ENCODE assay signal across 10 cellular contexts in the genomic region with DNA sequence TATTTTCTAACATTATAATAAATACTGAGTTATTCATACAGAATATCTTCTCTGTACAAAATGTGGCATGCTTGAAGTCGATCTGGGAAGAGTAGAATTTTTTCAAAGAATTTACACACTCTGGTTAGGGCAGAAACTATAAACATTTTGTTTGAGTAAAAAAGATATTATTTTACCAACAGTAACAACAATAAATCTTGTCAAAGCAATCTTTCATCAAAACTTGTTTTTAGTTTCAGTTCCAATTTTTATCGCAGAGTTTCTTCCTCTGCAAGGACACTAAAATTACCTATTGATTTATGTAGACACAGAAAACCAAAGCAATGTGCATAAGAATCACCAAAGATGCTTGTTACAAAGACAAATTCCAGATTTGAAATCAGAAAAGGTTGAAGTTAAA.
A peak's percentile ranks its signal among the peaks of the same experiment; 100 is the strongest.
DNase-seq lines count a peak whose midpoint lies in the region; ATAC-seq and TF ChIP-seq lines count a peak whose summit lies in the region.
"Had no signal": no experiment of that assay in that cellular context is flagged by ENCODE, and none has a peak within 500 bp of the region (broad histone marks: within the 10 kb centered on the region; RNA-seq: fewer than 3 reads in every experiment).

No MANE protein-coding gene starts in this region.

- H3K27me3 ChIP-seq in thoracic aorta (replicated peaks; ENCODE audit: insufficient read depth), result no peaks in the 10 kb centered on the region
- H3K27me3 ChIP-seq: breast epithelium had no signal

- H3K27ac ChIP-seq in thoracic aorta, result no peak overlapping the region
- H3K27ac ChIP-seq: breast epithelium had no signal

- H3K36me3 ChIP-seq in thoracic aorta, result no peaks in the 10 kb centered on the region
- H3K36me3 ChIP-seq: breast epithelium had no signal

- peak overlapping the region; percentile 7 for H3K4me3 ChIP-seq in thoracic aorta
- H3K4me3 ChIP-seq: breast epithelium had no signal

- peaks cover 3% of the 10 kb centered on the region for H3K27me3 Mint-ChIP-seq in activated naive CD4-positive, alpha-beta T cell treated with anti-CD3 and anti-CD28 coated beads, Interleukin-2, amount 50 U/mL, for 24 hours
- peaks cover 9% of the 10 kb centered on the region for H3K27me3 Mint-ChIP-seq in T-helper 2 cell treated with Interferon-gamma antibody and Interleukin-4, amounts not matched to agents 5 μg/mL and 100 μg/mL, for 36 hours (ENCODE audit: low read depth)

- no peaks in the 10 kb centered on the region for H3K4me1 ChIP-seq in thoracic aorta (ENCODE audit: control insufficient read depth in 1 of 2, low read depth in 2 of 2)
- H3K4me1 ChIP-seq: breast epithelium had no signal

- H3K9me3 Mint-ChIP-seq in activated naive CD4-positive, alpha-beta T cell treated with anti-CD3 and anti-CD28 coated beads, Interleukin-2, amount 50 U/mL, for 24 hours, result no peaks in the 10 kb centered on the region
- no peaks in the 10 kb centered on the region for H3K9me3 Mint-ChIP-seq in activated naive CD4-positive, alpha-beta T cell treated with anti-CD3 and anti-CD28 coated beads, Interleukin-2, amount 50 U/mL, for 72 hours
- no peaks in the 10 kb centered on the region for H3K9me3 Mint-ChIP-seq in T-helper 2 cell treated with Interferon-gamma antibody and Interleukin-4, amounts not matched to agents 5 μg/mL and 100 μg/mL, for 36 hours

- no peak for DNase-seq in activated naive CD4-positive, alpha-beta T cell treated with anti-CD3 and anti-CD28 coated beads, Interleukin-2, amount 50 U/mL, for 72 hours (ENCODE audit: low spot score in 2 of 2)
- no peak for DNase-seq in T-helper 2 cell treated with Interferon-gamma antibody and Interleukin-4, amounts not matched to agents 5 μg/mL and 100 μg/mL, for 36 hours (ENCODE audit: low spot score)
- DNase-seq in thoracic aorta (ENCODE audit: low spot score), result no peak
- DNase-seq in islet precursor cell, result no peak
- no peak for DNase-seq in GF-D8 (lab: John Stamatoyannopoulos, UW)
- DNase-seq in GM10248 (ENCODE audit: extremely low spot score), result no peak
- DNase-seq: NCI-H1092 treated with DMSO at 0.1 percent for 48 hours had no signal

- H3K4me1 Mint-ChIP-seq in activated naive CD4-positive, alpha-beta T cell treated with anti-CD3 and anti-CD28 coated beads, Interleukin-2, amount 50 U/mL, for 24 hours, result peaks cover 25% of the 10 kb centered on the region
- peaks cover 30% of the 10 kb centered on the region for H3K4me1 Mint-ChIP-seq in T-helper 2 cell treated with Interferon-gamma antibody and Interleukin-4, amounts not matched to agents 5 μg/mL and 100 μg/mL, for 36 hours (ENCODE audit: low read depth)

- H3K36me3 Mint-ChIP-seq in activated naive CD4-positive, alpha-beta T cell treated with anti-CD3 and anti-CD28 coated beads, Interleukin-2, amount 50 U/mL, for 24 hours, result no peaks in the 10 kb centered on the region
- H3K36me3 Mint-ChIP-seq in activated naive CD4-positive, alpha-beta T cell treated with anti-CD3 and anti-CD28 coated beads, Interleukin-2, amount 50 U/mL, for 72 hours, result no peaks in the 10 kb centered on the region
- H3K36me3 Mint-ChIP-seq in T-helper 2 cell treated with Interferon-gamma antibody and Interleukin-4, amounts not matched to agents 5 μg/mL and 100 μg/mL, for 36 hours (ENCODE audit: low read depth), result no peaks in the 10 kb centered on the region

- H3K4me3 Mint-ChIP-seq in activated naive CD4-positive, alpha-beta T cell treated with anti-CD3 and anti-CD28 coated beads, Interleukin-2, amount 50 U/mL, for 24 hours, result peak overlapping the region; percentile 21
- H3K4me3 Mint-ChIP-seq in T-helper 2 cell treated with Interferon-gamma antibody and Interleukin-4, amounts not matched to agents 5 μg/mL and 100 μg/mL, for 36 hours, result peak overlapping the region; percentile 65

- POLR2A ChIA-PET in GM10248 (lab: Yijun Ruan, JAX), result no interaction called here

- CTCF ChIA-PET in GM10248 (lab: Yijun Ruan, JAX), result no interaction called here

- peak overlapping the region; percentile 68 for H3K27ac Mint-ChIP-seq in activated naive CD4-positive, alpha-beta T cell treated with anti-CD3 and anti-CD28 coated beads, Interleukin-2, amount 50 U/mL, for 24 hours
- H3K27ac Mint-ChIP-seq in activated naive CD4-positive, alpha-beta T cell treated with anti-CD3 and anti-CD28 coated beads, Interleukin-2, amount 50 U/mL, for 72 hours, result no peak overlapping the region
- H3K27ac Mint-ChIP-seq in T-helper 2 cell treated with Interferon-gamma antibody and Interleukin-4, amounts not matched to agents 5 μg/mL and 100 μg/mL, for 36 hours, result peak overlapping the region; percentile 72

- TF ChIP-seq CTCF in thoracic aorta (IDR thresholded peaks at IDR 0.05) (no peak), GM10248 (IDR thresholded peaks at IDR 0.05; ENCODE audit: control extremely low read depth, extremely low read depth, low read depth, missing control alignments) (no peak)

- ATAC-seq in activated naive CD4-positive, alpha-beta T cell treated with anti-CD3 and anti-CD28 coated beads, Interleukin-2, amount 50 U/mL, for 72 hours, result no peak
- ATAC-seq in HG02852 (IDR thresholded peaks at IDR 0.05; ENCODE audit: unreplicated experiment), result peak; percentile 24
- ATAC-seq in thoracic aorta (ENCODE audit: insufficient number of reproducible peaks, low FRiP score, low read depth), result no peak

- H3K9me3 ChIP-seq in thoracic aorta, result no peaks in the 10 kb centered on the region
- H3K9me3 ChIP-seq: breast epithelium had no signal

Comparison
In these comparisons a context has a peak if more than half of its experiments do, and no peak if none do; other contexts are left out.
1. H3K27ac Mint-ChIP-seq: peak in activated naive CD4-positive, alpha-beta T cell treated with anti-CD3 and anti-CD28 coated beads, Interleukin-2, amount 50 U/mL, for 24 hours (single experiment) and T-helper 2 cell treated with Interferon-gamma antibody and Interleukin-4, amounts not matched to agents 5 μg/mL and 100 μg/mL, for 36 hours (single experiment); none in activated naive CD4-positive, alpha-beta T cell treated with anti-CD3 and anti-CD28 coated beads, Interleukin-2, amount 50 U/mL, for 72 hours (0 of 2).